ENCODE assay signal across 17 cellular contexts in the genomic region with DNA sequence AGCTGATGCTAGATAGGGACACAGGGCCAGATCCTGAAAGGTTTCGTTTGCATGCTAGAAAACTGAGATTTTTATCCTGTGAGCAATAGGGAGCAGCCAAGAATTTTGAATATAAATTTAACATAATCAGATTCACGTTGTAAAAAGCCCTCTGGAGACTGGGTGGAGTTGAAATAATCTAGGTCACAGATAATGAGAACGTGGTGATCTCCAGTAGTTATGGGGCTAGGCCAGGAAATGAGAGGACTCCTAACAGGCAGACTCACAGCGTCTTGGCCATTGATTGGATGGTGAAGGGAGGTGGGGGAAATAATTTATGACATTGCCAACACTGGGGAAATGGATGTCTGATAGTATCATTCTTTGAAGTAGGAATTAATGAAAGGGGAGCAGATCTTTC.
"Had no signal": no experiment of that assay in that cellular context is flagged by ENCODE, and none has a peak within 500 bp of the region (broad histone marks: within the 10 kb centered on the region; RNA-seq: fewer than 3 reads in every experiment).

No MANE protein-coding gene starts in this region.

- H3K9ac ChIP-seq: parathyroid adenoma had no signal

- H3K36me3 ChIP-seq: neutrophil, right lobe of liver, suprapubic skin, transverse colon, vagina had no signal

- H3K9me3 ChIP-seq: mucosa of descending colon, neutrophil, right lobe of liver, suprapubic skin, transverse colon, vagina had no signal

- H3K27me3 ChIP-seq: dorsolateral prefrontal cortex, neutrophil, right lobe of liver, suprapubic skin, transverse colon, vagina had no signal

- H2AFZ ChIP-seq: parathyroid adenoma had no signal

- ATAC-seq: mucosa of descending colon; natural killer cell treated with Interleukin-12 subunit alpha and Interleukin-12 subunit beta and Interleukin-15 and Interleukin-18, amount 100 ng/mL, for 72 hours; right lobe of liver; stimulated activated naive B cell treated with anti-CD40 and anti-IgM and Interleukin-4, amounts not matched to agents 10 μg/mL and 1 μg/mL and 100 μg/mL, for 72 hours had no signal

- DNase-seq: dorsolateral prefrontal cortex; effector CD4-positive, alpha-beta T cell; head of caudate nucleus; mucosa of descending colon; naive B cell; right lobe of liver; small intestine; stimulated activated CD4-positive, alpha-beta T cell treated with anti-CD3 and anti-CD28 coated beads, Interleukin-15, amount 100 ng/mL, for 24 hours; stimulated activated CD4-positive, alpha-beta T cell treated with anti-CD3 and anti-CD28 coated beads, Interleukin-2, amount 100 ng/mL, for 48 hours; stimulated activated naive B cell treated with anti-CD40 and anti-IgM and Interleukin-4, amounts not matched to agents 10 μg/mL and 1 μg/mL and 100 μg/mL, for 72 hours; transverse colon had no signal

- H3K27ac ChIP-seq: dorsolateral prefrontal cortex, neutrophil, parathyroid adenoma, right lobe of liver, suprapubic skin, transverse colon, vagina had no signal

- H3K4me3 ChIP-seq: dorsolateral prefrontal cortex, lung, mucosa of descending colon, right lobe of liver, suprapubic skin, transverse colon, vagina had no signal

- H3K4me1 ChIP-seq: parathyroid adenoma, right lobe of liver, vagina had no signal

- H3K79me2 ChIP-seq: parathyroid adenoma had no signal
